22 cellular contexts compared by ENCODE assay signal in the genomic region with DNA sequence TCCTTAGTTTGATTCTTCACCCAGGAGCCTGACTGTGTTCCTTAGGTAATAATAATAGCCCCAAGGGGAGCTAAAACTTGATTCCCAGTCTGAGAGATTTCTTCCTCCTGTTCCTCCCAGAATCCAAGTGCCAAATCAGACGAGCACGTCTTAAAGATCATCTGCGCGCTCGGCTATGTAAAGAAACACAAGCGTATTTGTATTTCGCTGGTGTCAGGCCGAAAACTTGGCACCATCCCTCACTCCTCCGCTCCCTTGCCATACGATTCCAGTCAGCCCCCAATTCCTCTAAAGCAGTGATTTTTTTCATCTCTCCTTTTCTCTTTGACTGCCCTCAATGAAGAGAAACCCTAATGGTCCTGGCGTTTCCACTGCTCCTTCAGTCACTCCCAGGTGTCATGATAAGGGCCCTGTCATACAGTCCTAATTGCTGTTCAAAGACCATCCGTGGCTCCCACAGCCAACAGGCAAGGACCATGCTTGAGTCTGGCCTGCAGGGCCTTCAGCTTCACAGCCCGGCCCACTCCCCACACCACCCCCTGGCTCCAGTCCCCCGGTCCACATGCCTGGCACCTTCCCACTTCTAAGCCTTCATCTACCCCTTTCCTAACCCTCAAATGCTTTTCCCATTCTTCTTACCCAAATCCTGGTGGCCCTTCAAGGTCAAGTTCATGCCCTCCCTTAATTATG.
DNase-seq lines count a peak whose midpoint lies in the region; ATAC-seq and TF ChIP-seq lines count a peak whose summit lies in the region.
"Had no signal": no experiment of that assay in that cellular context is flagged by ENCODE, and none has a peak within 500 bp of the region (broad histone marks: within the 10 kb centered on the region; RNA-seq: fewer than 3 reads in every experiment).

No MANE protein-coding gene starts in this region.

- no peaks in the 10 kb centered on the region for H3K4me1 ChIP-seq in transverse colon

- TF ChIP-seq CTCF in nephron progenitor cell (IDR thresholded peaks at IDR 0.05): no peak
- TF ChIP-seq CTCF in transverse colon (IDR thresholded peaks at IDR 0.05): no peak

- no peak for TF ChIP-seq POLR2A in transverse colon (IDR thresholded peaks at IDR 0.05)

- no peaks in the 10 kb centered on the region for H3K27me3 Mint-ChIP-seq in activated CD8-positive, alpha-beta T cell treated with anti-CD3 and anti-CD28 coated beads, Interleukin-2, amount 10 ng/mL, durations not matched to agents 7 days and 5 days (ENCODE audit: low read depth)
- peaks cover 6% of the 10 kb centered on the region for H3K27me3 Mint-ChIP-seq in nephron progenitor cell (ENCODE audit: low read depth, poor library complexity)
- H3K27me3 Mint-ChIP-seq: activated CD4-positive, alpha-beta T cell treated with anti-CD3 and anti-CD28 coated beads, Interleukin-2, amount 10 ng/mL, durations not matched to agents 7 days and 5 days had no signal

- H3K4me3 Mint-ChIP-seq in activated CD8-positive, alpha-beta T cell treated with anti-CD3 and anti-CD28 coated beads, Interleukin-2, amount 10 ng/mL, durations not matched to agents 7 days and 5 days: no peak overlapping the region
- no peak overlapping the region for H3K4me3 Mint-ChIP-seq in nephron progenitor cell
- H3K4me3 Mint-ChIP-seq: activated CD4-positive, alpha-beta T cell treated with anti-CD3 and anti-CD28 coated beads, Interleukin-2, amount 10 ng/mL, durations not matched to agents 7 days and 5 days; activated naive CD4-positive, alpha-beta T cell treated with anti-CD3 and anti-CD28 coated beads, Interleukin-2, amount 10 ng/mL, durations not matched to agents 7 days and 5 days; CD14-positive monocyte; neural crest cell had no signal

- WGBS in transverse colon (ENCODE audit: low coverage in 1 of 2), 2 donors: 89 to 90% methylated on average over 11 to 14 of the region's 14 CpGs

- intact Hi-C loops in Right ventricle myocardium inferior (cut with DNase I) (no loop called here), left cardiac atrium (cut with DNase I) (no loop called here), transverse colon (cut with DNase I; ENCODE audit: low total_unique reads) (no loop called here)

- in situ Hi-C loops in transverse colon (cut with MboI; ENCODE audit: low pct_ligation_motif_present in 1 of 4, low pct_unique_long_range_greater_than_20kb in 1 of 4, low sequenced_read_pairs in 3 of 4): no loop called here

- H3K27ac ChIP-seq in transverse colon: no peak overlapping the region

- no peaks in the 10 kb centered on the region for H3K9me3 ChIP-seq in transverse colon
- H3K9me3 ChIP-seq: MG63 had no signal

- H3K4me1 Mint-ChIP-seq in activated CD8-positive, alpha-beta T cell treated with anti-CD3 and anti-CD28 coated beads, Interleukin-2, amount 10 ng/mL, durations not matched to agents 7 days and 5 days (ENCODE audit: low read depth): peaks cover 42% of the 10 kb centered on the region
- H3K4me1 Mint-ChIP-seq in nephron progenitor cell: peaks cover 52% of the 10 kb centered on the region

- no peaks in the 10 kb centered on the region for H3K27me3 ChIP-seq in transverse colon
- H3K27me3 ChIP-seq: MG63 had no signal

- POLR2A ChIA-PET in activated CD8-positive, alpha-beta T cell treated with anti-CD3 and anti-CD28 coated beads, Interleukin-2, amount 10 ng/mL, durations not matched to agents 7 days and 5 days (lab: Charles Lee): no interaction called here

- H3K36me3 ChIP-seq in transverse colon: no peaks in the 10 kb centered on the region
- H3K36me3 ChIP-seq: MG63 had no signal

- TF ChIP-seq EP300 in transverse colon (IDR thresholded peaks at IDR 0.05; ENCODE audit: low read depth): no peak

- H3K27ac Mint-ChIP-seq in activated CD8-positive, alpha-beta T cell treated with anti-CD3 and anti-CD28 coated beads, Interleukin-2, amount 10 ng/mL, durations not matched to agents 7 days and 5 days: peak overlapping the region; percentile 20
- H3K27ac Mint-ChIP-seq in nephron progenitor cell: peak overlapping the region; percentile 2
- H3K27ac Mint-ChIP-seq: activated CD4-positive, alpha-beta T cell treated with anti-CD3 and anti-CD28 coated beads, Interleukin-2, amount 10 ng/mL, durations not matched to agents 7 days and 5 days; activated naive CD4-positive, alpha-beta T cell treated with anti-CD3 and anti-CD28 coated beads, Interleukin-2, amount 10 ng/mL, durations not matched to agents 7 days and 5 days had no signal

- CTCF ChIA-PET in activated CD8-positive, alpha-beta T cell treated with anti-CD3 and anti-CD28 coated beads, Interleukin-2, amount 10 ng/mL, durations not matched to agents 7 days and 5 days (lab: Charles Lee): interaction anchor here (2.2 kb wide), 1 partner anchor 9 kb away, joined by 8 read pairs; no protein-coding TSS in a partner anchor

- no peaks in the 10 kb centered on the region for H3K36me3 Mint-ChIP-seq in activated CD8-positive, alpha-beta T cell treated with anti-CD3 and anti-CD28 coated beads, Interleukin-2, amount 10 ng/mL, durations not matched to agents 7 days and 5 days (ENCODE audit: low read depth)
- peaks cover 8% of the 10 kb centered on the region for H3K36me3 Mint-ChIP-seq in nephron progenitor cell (ENCODE audit: low read depth)
- H3K36me3 Mint-ChIP-seq: activated naive CD4-positive, alpha-beta T cell treated with anti-CD3 and anti-CD28 coated beads, Interleukin-2, amount 10 ng/mL, durations not matched to agents 7 days and 5 days had no signal

- no peak for ATAC-seq in Right ventricle myocardium inferior
- ATAC-seq in left cardiac atrium: no peak
- no peak for ATAC-seq in activated CD8-positive, alpha-beta T cell treated with anti-CD3 and anti-CD28 coated beads, Interleukin-2, amount 10 ng/mL, durations not matched to agents 7 days and 5 days
- no peak for ATAC-seq in GM21717 (IDR thresholded peaks at IDR 0.05; ENCODE audit: unreplicated experiment)

- no peaks in the 10 kb centered on the region for H3K9me3 Mint-ChIP-seq in activated CD8-positive, alpha-beta T cell treated with anti-CD3 and anti-CD28 coated beads, Interleukin-2, amount 10 ng/mL, durations not matched to agents 7 days and 5 days (ENCODE audit: insufficient read depth)
- peaks cover 8% of the 10 kb centered on the region for H3K9me3 Mint-ChIP-seq in nephron progenitor cell

- no peak overlapping the region for H3K4me3 ChIP-seq in transverse colon
- H3K4me3 ChIP-seq: MG63 had no signal

- DNase-seq in Right ventricle myocardium inferior (ENCODE audit: missing footprints): peak; percentile 13
- DNase-seq in left cardiac atrium: no peak
- no peak for DNase-seq in activated CD8-positive, alpha-beta T cell treated with anti-CD3 and anti-CD28 coated beads, Interleukin-2, amount 10 ng/mL, durations not matched to agents 7 days and 5 days
- no peak for DNase-seq in nephron progenitor cell
- peak; percentile 1 for DNase-seq in transverse colon
- no peak for DNase-seq in kidney tubule cell (ENCODE audit: low spot score)
- no peak for DNase-seq in EL
- DNase-seq: ACHN; activated CD4-positive, alpha-beta T cell treated with anti-CD3 and anti-CD28 coated beads, Interleukin-2, amount 10 ng/mL, durations not matched to agents 7 days and 5 days; activated T-cell treated with anti-CD3 and anti-CD28 coated beads, Interleukin-2, amount 50 U/mL, for 1 hour; DMS 273 treated with DMSO at 0.1 percent for 48 hours; GF-D8; GOT3; IMR-90; MG63; midbrain; NCI-H1417 treated with DMSO at 0.1 percent for 48 hours; SHP77 had no signal

Comparison
In these comparisons a context has a peak if more than half of its experiments do, and no peak if none do; other contexts are left out.
1. DNase-seq: peak in Right ventricle myocardium inferior (single experiment) and transverse colon (single experiment); none in left cardiac atrium (single experiment), activated CD8-positive, alpha-beta T cell treated with anti-CD3 and anti-CD28 coated beads, Interleukin-2, amount 10 ng/mL, durations not matched to agents 7 days and 5 days (single experiment), nephron progenitor cell (single experiment), kidney tubule cell (single experiment) and EL (single experiment).